29 cellular contexts compared by ENCODE assay signal in genomic region chr11:28483072-28483867, GRCh38.
"Had no signal": no experiment of that assay in that cellular context is flagged by ENCODE, and none has a peak within 500 bp of the region (broad histone marks: within the 10 kb centered on the region; RNA-seq: fewer than 3 reads in every experiment).

No MANE protein-coding gene starts in this region.

- H3K4me1 Mint-ChIP-seq: endodermal cell, naive B cell had no signal

- ATAC-seq: effector memory CD8-positive, alpha-beta T cell; esophagus mucosa; gastrocnemius medialis; heart right ventricle; left colon; left lobe of liver; lower lobe of right lung; mucosa of descending colon had no signal

- H3K9me3 ChIP-seq: colonic mucosa, esophagus squamous epithelium, gastrocnemius medialis, heart right ventricle, left ventricle myocardium inferior, lower lobe of right lung, mucosa of descending colon had no signal

- H3K9me3 Mint-ChIP-seq: endodermal cell, mesothelial cell of epicardium, naive B cell had no signal

- H3K4me3 ChIP-seq: colonic mucosa, esophagus squamous epithelium, gastrocnemius medialis, heart right ventricle, left ventricle myocardium inferior, lower lobe of right lung, mucosa of descending colon had no signal

- H3K27ac ChIP-seq: colonic mucosa, epithelial cell of prostate, esophagus squamous epithelium, gastrocnemius medialis, heart right ventricle, left ventricle myocardium inferior, lower lobe of right lung had no signal

- H3K27me3 Mint-ChIP-seq: dendritic cell treated with granulocyte-macrophage colony-stimulating factor and Interleukin-4, amounts not matched to agents 40 ng/mL and 50 ng/mL, for 4 days; effector memory CD8-positive, alpha-beta T cell; naive B cell had no signal

- DNase-seq: colonic mucosa; cortex of kidney; effector CD8-positive, alpha-beta T cell; effector memory CD8-positive, alpha-beta T cell; endodermal cell; erythroblast; esophagus squamous epithelium; foreskin fibroblast; foreskin melanocyte; gastrocnemius medialis; glutamatergic neuron; head of caudate nucleus; heart right ventricle; hippocampal formation; kidney; kidney glomerular epithelial cell; left colon; left ventricle myocardium inferior; lower lobe of right lung; mesenchymal stem cell; mucosa of descending colon; naive B cell had no signal

- FAIRE-seq: endometrium, islet of Langerhans, kidney had no signal

- H3K36me3 ChIP-seq: colonic mucosa, esophagus squamous epithelium, gastrocnemius medialis, heart right ventricle, left ventricle myocardium inferior, lower lobe of right lung had no signal

- H3K27me3 ChIP-seq: colonic mucosa, esophagus squamous epithelium, gastrocnemius medialis, heart right ventricle had no signal

- H3K4me3 Mint-ChIP-seq: dendritic cell treated with granulocyte-macrophage colony-stimulating factor and Interleukin-4, amounts not matched to agents 40 ng/mL and 50 ng/mL, for 4 days; effector memory CD8-positive, alpha-beta T cell; endodermal cell; mesothelial cell of epicardium; naive B cell had no signal

- H3K4me1 ChIP-seq: colonic mucosa, esophagus squamous epithelium, heart right ventricle, left ventricle myocardium inferior, lower lobe of right lung had no signal

- H3K27ac Mint-ChIP-seq: dendritic cell treated with granulocyte-macrophage colony-stimulating factor and Interleukin-4, amounts not matched to agents 40 ng/mL and 50 ng/mL, for 4 days; effector memory CD8-positive, alpha-beta T cell; endodermal cell; mesothelial cell of epicardium; naive B cell had no signal
